8 cellular contexts compared by ENCODE assay signal in genomic region chr11:95790123-95790932, GRCh38. TPM values are rescaled to one million over a fixed set of nuclear protein-coding genes. Genes with fewer than 3 reads are reported as not detected.
DNase-seq lines count a peak whose midpoint lies in the region; ATAC-seq, FAIRE-seq and TF ChIP-seq lines count a peak whose summit lies in the region.

Gene CEP57, plus strand, starts transcription at chr11:95790498. Its CDS starts 201 bp downstream, at chr11:95790699.

- TF ChIP-seq POLR2A in GM19099 (IDR thresholded peaks at IDR 0.05; ENCODE audit: extremely low read depth, insufficient read length, low read depth) = peak; percentile 68

- H3K27ac ChIP-seq in keratinocyte (ENCODE audit: control insufficient read depth, insufficient read depth, low read length) = peak within 1 kb of the TSS; percentile 96

- peaks cover 0 to 2% of the 10 kb centered on the region in 2 experiments for H3K36me3 ChIP-seq in keratinocyte (ENCODE audit: control insufficient read depth in 2 of 2, extremely low read depth in 1 of 2, insufficient read depth in 2 of 2, low read length in 2 of 2)

- no peaks in the 10 kb centered on the region for H3K9me1 ChIP-seq in keratinocyte (ENCODE audit: control insufficient read depth, extremely low read depth, insufficient read depth, low read length)

- peaks cover 49% of the 10 kb centered on the region for H3K79me2 ChIP-seq in keratinocyte (ENCODE audit: control insufficient read depth, insufficient read depth, low read length)

- FAIRE-seq in keratinocyte (lab: Jason Lieb, UNC) = peak; percentile 73

- no peaks in the 10 kb centered on the region for H4K20me1 ChIP-seq in keratinocyte (ENCODE audit: control insufficient read depth, extremely low read depth, insufficient read depth, low read length)

- DNase-seq in AG10803 (ENCODE audit: low read depth) (peak; percentile 99), NCI-H510A (lab: John Stamatoyannopoulos, UW) (peak; percentile 88), cerebellum (ENCODE audit: low spot score) (peak; percentile 96), keratinocyte (ENCODE audit: low read depth, low spot score) (peak; percentile 88)
- peak; percentile 91 for DNase-seq in activated CD4-positive, alpha-beta T cell treated with anti-CD3 and anti-CD28 coated beads for 1 hour
- DNase-seq in stimulated activated CD4-positive, alpha-beta T cell treated with anti-CD3 and anti-CD28 coated beads, Interleukin-15, amount 100 ng/mL, for 1 hour (ENCODE audit: low read depth in 1 of 2, low spot score in 1 of 2) = peak; percentile 79 to 80

- peaks cover 17% of the 10 kb centered on the region for H3K4me1 ChIP-seq in keratinocyte (ENCODE audit: control insufficient read depth, extremely low read depth, insufficient read depth, low read length)

- TF ChIP-seq CTCF in AG10803 (conservative IDR thresholded peaks at IDR 0.05; ENCODE audit: low read length) (no peak), keratinocyte (optimal IDR thresholded peaks at IDR 0.05 in 1 of 3, IDR thresholded peaks at IDR 0.05 in 1 of 3, conservative IDR thresholded peaks at IDR 0.05 in 1 of 3; ENCODE audit: extremely low read depth in 1 of 3, insufficient read depth in 2 of 3, low read length in 3 of 3) (no peak)

- H3K9ac ChIP-seq in keratinocyte (ENCODE audit: control insufficient read depth, extremely low read depth, insufficient read depth, low read length) = peak within 1 kb of the TSS; percentile 95

- ATAC-seq in HG03432 (IDR thresholded peaks at IDR 0.05; ENCODE audit: unreplicated experiment) = peak; percentile 69

- H3K4me3 ChIP-seq in AG10803 (ENCODE audit: low read length) = peak within 1 kb of the TSS; percentile 91
- H3K4me3 ChIP-seq in keratinocyte (ENCODE audit: control insufficient read depth in 2 of 3, extremely low read depth in 1 of 3, insufficient read depth in 2 of 3, low read depth in 1 of 3, low read length in 3 of 3) = peak within 1 kb of the TSS; percentile 80 to 94 (median 94)

- no peaks in the 10 kb centered on the region for H3K9me3 ChIP-seq in keratinocyte (ENCODE audit: control insufficient read depth, low read depth, low read length)

- peak within 1 kb of the TSS; percentile 96 for H3K4me2 ChIP-seq in keratinocyte (ENCODE audit: control insufficient read depth, extremely low read depth, insufficient read depth, low read depth, low read length)

- no peaks in the 10 kb centered on the region for H3K27me3 ChIP-seq in keratinocyte (ENCODE audit: control insufficient read depth, extremely low read depth, insufficient read depth, low read length)

- dilution Hi-C loops in keratinocyte (cut with MboI; ENCODE audit: extremely low pct_ligation_motif_present, low sequenced_read_pairs) = no loop called here

- H2AFZ ChIP-seq in keratinocyte (ENCODE audit: control insufficient read depth, low read length) = peak within 1 kb of the TSS; percentile 87

RNA-seq across cellular contexts. Expression of gene CEP57, which starts in this region (rescaled TPM):
- total RNA-seq in cerebellum = 80.8 TPM
- 12.0 to 27.1 TPM (median 16.9 TPM) in 3 replicates for polyA plus RNA-seq in keratinocyte
- polyA plus RNA-seq in keratinocyte (2011; ENCODE audit: low read depth) = 50.6 TPM
- polyA plus RNA-seq in keratinocyte (2011; cell fraction: cytosol; rRNA removed) = 9.4 and 17.8 TPM in 2 replicates
- polyA plus RNA-seq in keratinocyte (2011; cell fraction: nucleus; rRNA removed) = 13.3 and 16.0 TPM in 2 replicates
- polyA plus RNA-seq in keratinocyte (2012; ENCODE audit: low replicate concordance) = 14.3 and 15.6 TPM in 2 replicates
- 3.2 to 20.3 TPM (median 4.7 TPM) in 3 replicates for polyA minus RNA-seq in keratinocyte
- 13.8 TPM for polyA minus RNA-seq in keratinocyte (2011; cell fraction: cytosol; rRNA and poly(A)+ RNA removed)
- 6.4 and 10.1 TPM in 2 replicates for polyA minus RNA-seq in keratinocyte (2011; cell fraction: nucleus; rRNA and poly(A)+ RNA removed)

Comparison
In these comparisons a context has a peak if more than half of its experiments do, and no peak if none do; other contexts are left out.
1. Peak in every context shown above with its lines: DNase-seq, ATAC-seq, H3K4me3 ChIP-seq and H3K27ac ChIP-seq.